ENCODE assay signal across 2 cellular contexts in the genomic region with DNA sequence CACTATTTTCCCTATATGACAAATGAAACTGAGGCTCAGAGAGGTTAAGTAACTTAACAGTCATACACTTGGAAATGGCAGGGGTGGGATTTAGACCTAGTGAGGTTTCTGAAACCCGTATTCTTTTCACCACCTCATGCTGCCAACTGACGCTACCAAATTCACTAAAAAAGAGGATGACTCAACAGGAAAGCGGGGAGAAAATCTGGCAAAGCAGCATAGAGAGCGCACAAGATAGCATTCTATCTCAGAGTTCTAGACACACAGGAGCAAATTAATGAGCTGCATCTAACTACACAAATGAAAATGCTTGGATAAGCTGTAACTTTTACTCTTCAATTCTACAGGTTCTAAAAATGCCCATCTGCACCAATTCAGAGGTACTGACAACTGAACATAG.
TF ChIP-seq lines count a peak whose summit lies in the region.

No MANE protein-coding gene starts in this region.

TF ChIP-seq in A549, 52 proteins besides CTCF, POLR2A, EP300 and RAD21:
- TF ChIP-seq RCOR1 (IDR thresholded peaks at IDR 0.05; ENCODE audit: low read depth, low read length) (no peak), FOXS1 (CRISPR knock-in tag; IDR thresholded peaks at IDR 0.05) (no peak), HEYL (CRISPR knock-in tag; IDR thresholded peaks at IDR 0.05) (no peak), NR3C1 (IDR thresholded peaks at IDR 0.05) (no peak)

TF ChIP-seq in endothelial cell of umbilical vein, 7 proteins besides CTCF, POLR2A, EP300 and RAD21:
- TF ChIP-seq GATA2 (IDR thresholded peaks at IDR 0.05; ENCODE audit: insufficient read depth, insufficient read length, low read depth, low read length) (no peak), JUN (IDR thresholded peaks at IDR 0.05; ENCODE audit: borderline replicate concordance, insufficient read depth, insufficient read length, low read depth) (peak; percentile 56), FOS (IDR thresholded peaks at IDR 0.05; ENCODE audit: borderline replicate concordance, insufficient read depth, low read length) (peak; percentile 48)
